8 cellular contexts compared by ENCODE assay signal in genomic region chr14:34060747-34061050, GRCh38.
DNase-seq lines count a peak whose midpoint lies in the region; ATAC-seq and TF ChIP-seq lines count a peak whose summit lies in the region.

No MANE protein-coding gene starts in this region.

- peak overlapping the region; percentile 66 for H3K4me3 ChIP-seq in brain microvascular endothelial cell (ENCODE audit: low read depth, low read length)
- peak overlapping the region; percentile 70 for H3K4me3 ChIP-seq in lower lobe of right lung
- peak overlapping the region; percentile 58 to 64 for H3K4me3 ChIP-seq in tibial artery

- CTCF ChIA-PET in activated CD4-positive, alpha-beta T cell treated with anti-CD3 and anti-CD28 coated beads, Interleukin-2, amount 10 ng/mL, durations not matched to agents 7 days and 5 days (lab: Charles Lee), result interaction anchor here (0.8 to 1.3 kb wide), 4 partner anchors 9 to 38 kb away, joined by 3 to 5 read pairs (median 4); no protein-coding TSS in a partner anchor

- H3K9me3 ChIP-seq in lower lobe of right lung, result no peaks in the 10 kb centered on the region
- no peaks in the 10 kb centered on the region for H3K9me3 ChIP-seq in tibial artery

- peak overlapping the region; percentile 91 for H3K27ac Mint-ChIP-seq in activated CD4-positive, alpha-beta T cell treated with anti-CD3 and anti-CD28 coated beads, Interleukin-2, amount 10 ng/mL, durations not matched to agents 7 days and 5 days

- peaks cover 3% of the 10 kb centered on the region for H3K9me3 Mint-ChIP-seq in activated CD4-positive, alpha-beta T cell treated with anti-CD3 and anti-CD28 coated beads, Interleukin-2, amount 10 ng/mL, durations not matched to agents 7 days and 5 days

- POLR2A ChIA-PET in activated CD4-positive, alpha-beta T cell treated with anti-CD3 and anti-CD28 coated beads, Interleukin-2, amount 10 ng/mL, durations not matched to agents 7 days and 5 days (lab: Charles Lee), result no interaction called here

- TF ChIP-seq CTCF in brain microvascular endothelial cell (IDR thresholded peaks at IDR 0.05; ENCODE audit: low read depth, low read length, missing control alignments) (no peak), lower lobe of right lung (IDR thresholded peaks at IDR 0.05) (no peak), tibial artery (IDR thresholded peaks at IDR 0.05) (no peak)

- DNase-seq in activated CD4-positive, alpha-beta T cell treated with anti-CD3 and anti-CD28 coated beads, Interleukin-2, amount 10 ng/mL, durations not matched to agents 7 days and 5 days, result no peak
- no peak for DNase-seq in activated CD4-positive, alpha-beta T cell treated with anti-CD3 and anti-CD28 coated beads for 4 hours
- DNase-seq in brain microvascular endothelial cell (no peak), lower lobe of right lung (no peak), tibial artery (no peak), SHP77 (lab: John Stamatoyannopoulos, UW) (no peak)
- DNase-seq in activated CD4-positive, alpha-beta T cell treated with anti-CD3 and anti-CD28 coated beads, Interleukin-2, amount 50 U/mL, for 48 hours, result no peak

- ATAC-seq in lower lobe of right lung (peak in 1 of 2 donors; percentile 28), GM18511 (IDR thresholded peaks at IDR 0.05; ENCODE audit: unreplicated experiment) (no peak)

- H3K4me1 ChIP-seq in lower lobe of right lung, result peaks cover 8% of the 10 kb centered on the region
- H3K4me1 ChIP-seq in tibial artery, result peaks cover 0 to 38% (median 13%) of the 10 kb centered on the region in 4 donors

- in situ Hi-C loops in brain microvascular endothelial cell (cut with HindIII; ENCODE audit: low pct_ligation_motif_present, low sequenced_read_pairs), result no loop called here

- H3K36me3 ChIP-seq in brain microvascular endothelial cell (replicated peaks) (no peaks in the 10 kb centered on the region), lower lobe of right lung (no peaks in the 10 kb centered on the region), tibial artery (no peaks in the 10 kb centered on the region)

- H3K27me3 ChIP-seq in brain microvascular endothelial cell (replicated peaks) (no peaks in the 10 kb centered on the region), lower lobe of right lung (ENCODE audit: low read depth) (no peaks in the 10 kb centered on the region), tibial artery (no peaks in the 10 kb centered on the region)

- H3K27me3 Mint-ChIP-seq in activated CD4-positive, alpha-beta T cell treated with anti-CD3 and anti-CD28 coated beads, Interleukin-2, amount 10 ng/mL, durations not matched to agents 7 days and 5 days, result peaks cover 36% of the 10 kb centered on the region

- peaks cover 36% of the 10 kb centered on the region for H3K4me1 Mint-ChIP-seq in activated CD4-positive, alpha-beta T cell treated with anti-CD3 and anti-CD28 coated beads, Interleukin-2, amount 10 ng/mL, durations not matched to agents 7 days and 5 days

- peaks cover 6% of the 10 kb centered on the region for H3K36me3 Mint-ChIP-seq in activated CD4-positive, alpha-beta T cell treated with anti-CD3 and anti-CD28 coated beads, Interleukin-2, amount 10 ng/mL, durations not matched to agents 7 days and 5 days (ENCODE audit: low read depth)

- H3K27ac ChIP-seq in brain microvascular endothelial cell (no peak overlapping the region), lower lobe of right lung (peak overlapping the region; percentile 72), tibial artery (peak overlapping the region; percentile 90 to 96)

- intact Hi-C loops in lower lobe of right lung (cut with DNase I) (no loop called here), tibial artery (cut with DNase I; ENCODE audit: low total_unique reads) (loop anchor here (5.0 kb wide), 1 partner anchor 118 kb away; no protein-coding TSS in a partner anchor)

- peak overlapping the region; percentile 75 for H3K4me3 Mint-ChIP-seq in activated CD4-positive, alpha-beta T cell treated with anti-CD3 and anti-CD28 coated beads, Interleukin-2, amount 10 ng/mL, durations not matched to agents 7 days and 5 days
